In the genomic region with DNA sequence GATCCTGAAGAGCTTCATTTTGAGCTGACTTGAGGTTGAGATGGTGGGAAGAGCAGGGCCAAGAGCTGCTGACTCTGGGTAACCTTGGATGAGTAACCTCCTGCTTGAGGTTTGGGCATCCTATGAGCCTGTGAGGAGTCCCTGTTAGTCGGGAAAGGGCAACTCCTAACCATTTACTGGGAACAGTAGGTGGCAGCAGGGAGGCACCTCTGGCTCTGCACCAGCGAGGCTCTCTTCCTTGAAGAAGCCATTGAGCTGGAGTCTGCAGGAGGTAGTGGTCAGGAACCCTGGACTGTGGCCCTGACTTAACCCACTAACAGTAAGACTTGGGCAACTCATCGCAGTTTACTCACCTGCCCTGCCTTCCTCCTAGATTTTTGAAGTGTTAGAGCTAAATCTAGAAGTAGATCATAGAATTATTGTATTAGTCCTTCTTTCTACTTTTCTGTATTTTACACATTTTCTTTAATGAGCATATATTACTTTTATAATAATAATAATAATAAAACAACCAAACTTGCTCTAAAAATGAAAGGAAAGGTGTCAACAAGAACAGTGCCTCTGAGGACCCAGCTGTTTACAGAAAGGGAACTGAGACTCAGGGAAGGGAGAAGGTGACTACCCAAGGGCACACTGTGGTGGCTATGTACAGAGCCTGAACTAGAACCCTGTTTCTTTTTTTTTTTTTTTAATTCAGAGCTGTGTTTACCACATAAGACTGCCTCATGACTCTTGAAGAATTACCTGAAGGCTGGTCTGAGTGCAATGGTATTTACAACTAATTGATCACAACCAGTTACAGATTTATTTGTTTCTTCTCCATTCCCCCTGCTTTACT, we compare ENCODE assay signal across 8 cellular contexts. TPM values are rescaled to one million over a fixed set of nuclear protein-coding genes. Genes with fewer than 3 reads are reported as not detected.
DNase-seq lines count a peak whose midpoint lies in the region; FAIRE-seq and TF ChIP-seq lines count a peak whose summit lies in the region.

No MANE protein-coding gene starts in this region.

- no peak overlapping the region for H4K91ac ChIP-seq in H9 (ENCODE audit: insufficient read length, low read depth, low read length)

- no peak overlapping the region for H2BK120ac ChIP-seq in H9 (ENCODE audit: low read depth, low read length, poor library complexity, severe bottlenecking)

- no peak overlapping the region for H3K4ac ChIP-seq in H9 (ENCODE audit: low read depth, low read length)

- no peak for TF ChIP-seq EP300 in sigmoid colon (IDR thresholded peaks at IDR 0.05)

- H3K56ac ChIP-seq in H9 (ENCODE audit: insufficient read length, low read depth, low read length) = no peak overlapping the region

- H3K27ac Mint-ChIP-seq in H9 = no peak overlapping the region
- H3K27ac Mint-ChIP-seq in astrocyte (ENCODE audit: unreplicated experiment) = no peak overlapping the region

- no peaks in the 10 kb centered on the region for H3K79me1 ChIP-seq in H9 (ENCODE audit: insufficient read depth, low read depth, low read length, poor library complexity, severe bottlenecking)

- no peak overlapping the region for H2BK12ac ChIP-seq in H9 (ENCODE audit: insufficient read length, low read depth, low read length)

- H3K27ac ChIP-seq in H9 (ENCODE audit: insufficient read length, low read depth, low read length) = no peak overlapping the region
- no peak overlapping the region for H3K27ac ChIP-seq in astrocyte (ENCODE audit: low read depth, low read length)
- no peak overlapping the region for H3K27ac ChIP-seq in sigmoid colon

- H2AFZ ChIP-seq in H9 (ENCODE audit: low read length) = no peak overlapping the region
- no peak overlapping the region for H2AFZ ChIP-seq in astrocyte (ENCODE audit: low read depth, low read length)

- no peaks in the 10 kb centered on the region for H3K36me3 Mint-ChIP-seq in H9 (ENCODE audit: insufficient read depth in 1 of 3, low read depth in 3 of 3)
- H3K36me3 Mint-ChIP-seq in astrocyte (ENCODE audit: low read depth, unreplicated experiment) = no peaks in the 10 kb centered on the region

- peak; percentile 45 for DNase-seq in GF-D8 (lab: John Stamatoyannopoulos, UW)
- peak; percentile 87 for DNase-seq in H9
- peak; percentile 26 for DNase-seq in NCI-H1092 (lab: John Stamatoyannopoulos, UW)
- DNase-seq in T-helper 1 cell = peak; percentile 12 to 61 (median 30)
- peak; percentile 72 for DNase-seq in astrocyte (ENCODE audit: low read depth)
- peak; percentile 76 for DNase-seq in hepatic stellate cell (ENCODE audit: low spot score)
- peak; percentile 85 for DNase-seq in sigmoid colon
- no peak for DNase-seq in NCI-H1048 (lab: John Stamatoyannopoulos, UW)

- H2AK5ac ChIP-seq in H9 (ENCODE audit: insufficient read length, low read length) = no peak overlapping the region

- H3K18ac ChIP-seq in H9 (ENCODE audit: insufficient read length, low read depth, low read length) = no peak overlapping the region

- no peaks in the 10 kb centered on the region for H3K23me2 ChIP-seq in H9 (ENCODE audit: insufficient read length, low read depth, low read length, poor library complexity, severe bottlenecking)

- TF ChIP-seq POLR2A in sigmoid colon (IDR thresholded peaks at IDR 0.05) = no peak

- H3K9me3 Mint-ChIP-seq in H9 = no peaks in the 10 kb centered on the region
- peaks cover 5% of the 10 kb centered on the region for H3K9me3 Mint-ChIP-seq in astrocyte (ENCODE audit: unreplicated experiment)

- H3K27me3 ChIP-seq in H9 (ENCODE audit: insufficient read depth, low read length) (no peaks in the 10 kb centered on the region), astrocyte (ENCODE audit: insufficient read depth, low read length) (peaks cover 16% of the 10 kb centered on the region), sigmoid colon (peaks cover 0 to 4% (median 0%) of the 10 kb centered on the region in 3 donors)

- no peak for FAIRE-seq in astrocyte (lab: Jason Lieb, UNC)

- H3K4me3 Mint-ChIP-seq in H9 (no peak overlapping the region), astrocyte (ENCODE audit: unreplicated experiment) (no peak overlapping the region)

- H3K23ac ChIP-seq in H9 (ENCODE audit: insufficient read length, low read depth, low read length) = no peak overlapping the region

- no peaks in the 10 kb centered on the region for H3K9me3 ChIP-seq in H9 (ENCODE audit: control insufficient read depth, low read depth, low read length)
- no peaks in the 10 kb centered on the region for H3K9me3 ChIP-seq in astrocyte (ENCODE audit: insufficient read depth, low read depth, low read length)
- no peaks in the 10 kb centered on the region for H3K9me3 ChIP-seq in sigmoid colon

- H3K27me3 Mint-ChIP-seq in H9 (ENCODE audit: low read depth) = peaks cover 44% of the 10 kb centered on the region
- peaks cover 29% of the 10 kb centered on the region for H3K27me3 Mint-ChIP-seq in astrocyte (ENCODE audit: low read depth, unreplicated experiment)

- H2BK20ac ChIP-seq in H9 (ENCODE audit: low read depth, low read length, poor library complexity, severe bottlenecking) = no peak overlapping the region

- H4K8ac ChIP-seq in H9 (replicated peaks; ENCODE audit: insufficient read length, low read depth, low read length) = no peak overlapping the region

- no CpG with 5 or more reads among the region's 3 CpGs for WGBS in H9 (ENCODE audit: extremely low coverage, insufficient read length, low lambda C conversion rate)
- 2 to 3% methylated on average over 3 of the region's 3 CpGs for WGBS in sigmoid colon, 2 donors

- H3K79me2 ChIP-seq in H9 (ENCODE audit: insufficient read depth, low read length) = no peaks in the 10 kb centered on the region
- no peaks in the 10 kb centered on the region for H3K79me2 ChIP-seq in astrocyte (ENCODE audit: insufficient read depth, low read length)

- H3K14ac ChIP-seq in H9 (ENCODE audit: insufficient read depth, low read length) = no peak overlapping the region

- intact Hi-C loops in sigmoid colon (cut with DNase I) = loop anchor here (1.0 to 5.0 kb wide), 2 partner anchors 116 to 195 kb away; no protein-coding TSS in a partner anchor

- no peak overlapping the region for H2BK15ac ChIP-seq in H9 (ENCODE audit: low read depth, low read length)

- H3K4me1 Mint-ChIP-seq in H9 = peaks cover 2 to 6% of the 10 kb centered on the region in 2 experiments; a peak in 2 of 4 replicates
- H3K4me1 Mint-ChIP-seq in astrocyte (ENCODE audit: low read depth, unreplicated experiment) = no peaks in the 10 kb centered on the region

- no peak overlapping the region for H3K4me3 ChIP-seq in astrocyte (ENCODE audit: insufficient read depth, low read depth, low read length)
- H3K4me3 ChIP-seq in sigmoid colon = no peak overlapping the region

- no peak overlapping the region for H3K9ac ChIP-seq in H9 (ENCODE audit: extremely low read depth, insufficient read length, low read length)
- H3K9ac ChIP-seq in astrocyte (ENCODE audit: low read length) = no peak overlapping the region

- no peak overlapping the region for H2BK5ac ChIP-seq in H9 (ENCODE audit: insufficient read length, low read length)

- TF ChIP-seq CTCF in H9 (conservative IDR thresholded peaks at IDR 0.05) (peak; percentile 85), astrocyte (IDR thresholded peaks at IDR 0.05; ENCODE audit: insufficient read depth, low read depth, low read length) (peak; percentile 68), sigmoid colon (IDR thresholded peaks at IDR 0.05) (peak; percentile 35 to 73 (median 62))

- H3K4me1 ChIP-seq in H9 (ENCODE audit: insufficient read depth, low read length) = no peaks in the 10 kb centered on the region
- H3K4me1 ChIP-seq in astrocyte (ENCODE audit: insufficient read depth, low read length) = peaks cover 4% of the 10 kb centered on the region
- H3K4me1 ChIP-seq in sigmoid colon = no peaks in the 10 kb centered on the region

- H3T11ph ChIP-seq in H9 (ENCODE audit: low read length) = no peak overlapping the region

- no peaks in the 10 kb centered on the region for H4K20me1 ChIP-seq in H9 (ENCODE audit: control insufficient read depth, insufficient read depth, insufficient read length)
- H4K20me1 ChIP-seq in astrocyte (ENCODE audit: insufficient read depth, low read length) = no peaks in the 10 kb centered on the region

- H3K4me2 ChIP-seq in H9 (ENCODE audit: insufficient read depth, insufficient read length, low read length) (no peak overlapping the region), astrocyte (ENCODE audit: low read length) (no peak overlapping the region)

- H3K36me3 ChIP-seq in astrocyte (ENCODE audit: insufficient read depth, low read length) = no peaks in the 10 kb centered on the region
- no peaks in the 10 kb centered on the region for H3K36me3 ChIP-seq in sigmoid colon

- no peak overlapping the region for H4K5ac ChIP-seq in H9 (ENCODE audit: insufficient read length, low read depth, low read length)

RNA-seq across cellular contexts. Expression of a gene that starts 47.5 kb away (rescaled TPM):
- total RNA-seq in H9 (2021) (0.20 TPM in 1 of 2 replicates, not detected in the other), astrocyte (0.19 and 0.64 TPM in 2 replicates), sigmoid colon (1 to 10 TPM in 1 of 4 donors, under 1 TPM in 1, not detected in 2; 0.54 to 1.2 TPM)
- 1 to 10 TPM in 2 of 3 donors, under 1 TPM in 1; 0.60 to 6.4 (median 1.4) TPM for polyA plus RNA-seq in sigmoid colon

RNA-seq across cellular contexts. Expression of a gene that starts 53.7 kb away (rescaled TPM):
- total RNA-seq in H9 (2021) (19.3 and 20.7 TPM in 2 replicates), astrocyte (7.7 and 11.3 TPM in 2 replicates), sigmoid colon (1 to 10 TPM; 4.5 to 8.6 (median 7.9) TPM)
- polyA plus RNA-seq in sigmoid colon = 1 to 10 TPM in 2 of 3 donors, under 1 TPM in 1; 0.60 to 6.1 (median 3.0) TPM

RNA-seq across cellular contexts. Expression of a gene that starts 58.1 kb away (rescaled TPM):
- 203 and 204 TPM in 2 replicates for total RNA-seq in H9 (2021)
- 163 and 175 TPM in 2 replicates for total RNA-seq in astrocyte
- total RNA-seq in sigmoid colon = 100 to 1,000 TPM in 2 of 4 donors, 10 to 100 TPM in 2; 69.8 to 121 (median 99.0) TPM
- polyA plus RNA-seq in sigmoid colon = 100 to 1,000 TPM; 103 to 146 (median 125) TPM
